17 cellular contexts compared by ENCODE assay signal in genomic region chr12:107144990-107145389, GRCh38.
"Had no signal": no experiment of that assay in that cellular context is flagged by ENCODE, and none has a peak within 500 bp of the region (broad histone marks: within the 10 kb centered on the region; RNA-seq: fewer than 3 reads in every experiment).

No MANE protein-coding gene starts in this region.

- H3K4me3 Mint-ChIP-seq: naive thymus-derived CD4-positive, alpha-beta T cell; stimulated activated effector memory CD8-positive, alpha-beta T cell treated with anti-CD3 and anti-CD28 coated beads, Interleukin-12 subunit alpha, Interleukin-12 subunit beta, amount 100 ng/mL, for 72 hours had no signal

- H2AFZ ChIP-seq: hepatocyte had no signal

- H3K27ac Mint-ChIP-seq: naive thymus-derived CD4-positive, alpha-beta T cell; stimulated activated effector memory CD8-positive, alpha-beta T cell treated with anti-CD3 and anti-CD28 coated beads, Interleukin-12 subunit alpha, Interleukin-12 subunit beta, amount 100 ng/mL, for 72 hours had no signal

- H3K4me1 ChIP-seq: left ventricle myocardium inferior, pancreas, upper lobe of right lung had no signal

- H3K36me3 Mint-ChIP-seq: naive thymus-derived CD4-positive, alpha-beta T cell; stimulated activated effector memory CD8-positive, alpha-beta T cell treated with anti-CD3 and anti-CD28 coated beads, Interleukin-12 subunit alpha, Interleukin-12 subunit beta, amount 100 ng/mL, for 72 hours had no signal

- H3K27ac ChIP-seq: dorsolateral prefrontal cortex, hepatocyte, left ventricle myocardium inferior, pancreas, thoracic aorta, upper lobe of right lung had no signal

- H3K36me3 ChIP-seq: left ventricle myocardium inferior, pancreas, thoracic aorta, upper lobe of right lung had no signal

- H3K4me1 Mint-ChIP-seq: naive thymus-derived CD4-positive, alpha-beta T cell; stimulated activated effector memory CD8-positive, alpha-beta T cell treated with anti-CD3 and anti-CD28 coated beads, Interleukin-12 subunit alpha, Interleukin-12 subunit beta, amount 100 ng/mL, for 72 hours had no signal

- FAIRE-seq: bronchial epithelial cell, pancreas had no signal

- ATAC-seq: mucosa of descending colon; naive thymus-derived CD4-positive, alpha-beta T cell; pancreas; stimulated activated effector memory CD8-positive, alpha-beta T cell treated with anti-CD3 and anti-CD28 coated beads, Interleukin-12 subunit alpha, Interleukin-12 subunit beta, amount 100 ng/mL, for 72 hours; upper lobe of right lung had no signal

- H3K9me3 ChIP-seq: left ventricle myocardium inferior, mucosa of descending colon, pancreas, thoracic aorta, upper lobe of right lung had no signal

- H3K9me3 Mint-ChIP-seq: naive thymus-derived CD4-positive, alpha-beta T cell; stimulated activated effector memory CD8-positive, alpha-beta T cell treated with anti-CD3 and anti-CD28 coated beads, Interleukin-12 subunit alpha, Interleukin-12 subunit beta, amount 100 ng/mL, for 72 hours had no signal

- H3K4me2 ChIP-seq: hepatocyte had no signal

- H3K79me2 ChIP-seq: hepatocyte had no signal

- H3K27me3 ChIP-seq: dorsolateral prefrontal cortex, hepatocyte, pancreas, upper lobe of right lung had no signal

- H3K4me3 ChIP-seq: dorsolateral prefrontal cortex, hepatocyte, left ventricle myocardium inferior, mucosa of descending colon, pancreas, thoracic aorta, upper lobe of right lung had no signal

- DNase-seq: activated CD4-positive, CD25-positive, alpha-beta regulatory T cell treated with anti-CD3 and anti-CD28 coated beads, Interleukin-2, amount 50 U/mL, for 72 hours; activated naive CD4-positive, alpha-beta T cell; activated T-cell treated with anti-CD3 and anti-CD28 coated beads for 4 hours; aorta; dorsolateral prefrontal cortex; erythroblast; left ventricle myocardium inferior; mucosa of descending colon; naive thymus-derived CD4-positive, alpha-beta T cell; pancreas; stimulated activated CD4-positive, alpha-beta T cell treated with anti-CD3 and anti-CD28 coated beads, Interleukin-2, amount 100 ng/mL, for 24 hours; T-helper 9 cell; upper lobe of right lung had no signal
